Comparison of ENCODE assay signal across 2 cellular contexts in genomic region chrX:153132924-153133323, GRCh38. TPM values are rescaled to one million over a fixed set of nuclear protein-coding genes. Genes with fewer than 3 reads are reported as not detected.
"Had no signal": no experiment of that assay in that cellular context is flagged by ENCODE, and none has a peak within 500 bp of the region (broad histone marks: within the 10 kb centered on the region; RNA-seq: fewer than 3 reads in every experiment).

No MANE protein-coding gene starts in this region.

RNA-seq across cellular contexts. Expression of gene MAGEA1, which starts 46.2 kb away (rescaled TPM):
- total RNA-seq: LHCN-M2, MCF 10A had no signal
